In genomic region chr1:83808536-83808935, GRCh38 we compare ENCODE assay signal across 2 cellular contexts.
A peak's percentile ranks its signal among the peaks of the same experiment; 100 is the strongest.
TF ChIP-seq lines count a peak whose summit lies in the region.

No MANE protein-coding gene starts in this region.

TF ChIP-seq in liver, 16 proteins besides CTCF, POLR2A, EP300 and RAD21 (continued from another document):
- TF ChIP-seq, protein P1, sequence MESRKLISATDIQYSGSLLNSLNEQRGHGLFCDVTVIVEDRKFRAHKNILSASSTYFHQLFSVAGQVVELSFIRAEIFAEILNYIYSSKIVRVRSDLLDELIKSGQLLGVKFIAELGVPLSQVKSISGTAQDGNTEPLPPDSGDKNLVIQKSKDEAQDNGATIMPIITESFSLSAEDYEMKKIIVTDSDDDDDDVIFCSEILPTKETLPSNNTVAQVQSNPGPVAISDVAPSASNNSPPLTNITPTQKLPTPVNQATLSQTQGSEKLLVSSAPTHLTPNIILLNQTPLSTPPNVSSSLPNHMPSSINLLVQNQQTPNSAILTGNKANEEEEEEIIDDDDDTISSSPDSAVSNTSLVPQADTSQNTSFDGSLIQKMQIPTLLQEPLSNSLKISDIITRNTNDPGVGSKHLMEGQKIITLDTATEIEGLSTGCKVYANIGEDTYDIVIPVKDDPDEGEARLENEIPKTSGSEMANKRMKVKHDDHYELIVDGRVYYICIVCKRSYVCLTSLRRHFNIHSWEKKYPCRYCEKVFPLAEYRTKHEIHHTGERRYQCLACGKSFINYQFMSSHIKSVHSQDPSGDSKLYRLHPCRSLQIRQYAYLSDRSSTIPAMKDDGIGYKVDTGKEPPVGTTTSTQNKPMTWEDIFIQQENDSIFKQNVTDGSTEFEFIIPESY (IDR thresholded peaks at IDR 0.05), result no peak
- TF ChIP-seq GABPA (IDR thresholded peaks at IDR 0.05 in 1 of 2, conservative IDR thresholded peaks at IDR 0.05 in 1 of 2), result no peak
- peak; percentile 41 for TF ChIP-seq HNF4G (IDR thresholded peaks at IDR 0.05)
- TF ChIP-seq JUND (IDR thresholded peaks at IDR 0.05), result no peak
- TF ChIP-seq FOXA1 (IDR thresholded peaks at IDR 0.05), result no peak

TF ChIP-seq in HepG2, 621 proteins besides CTCF, POLR2A, EP300 and RAD21 (continued from another document):
- TF ChIP-seq IKZF5 (CRISPR knock-in tag; IDR thresholded peaks at IDR 0.05) (no peak), ZFX (CRISPR knock-in tag; IDR thresholded peaks at IDR 0.05; ENCODE audit: low read depth) (no peak), ZBTB37 (CRISPR knock-in tag; IDR thresholded peaks at IDR 0.05) (no peak), AKAP8 (CRISPR knock-in tag; IDR thresholded peaks at IDR 0.05) (no peak), SRSF4 (IDR thresholded peaks at IDR 0.05; ENCODE audit: low read depth, low read length, poor library complexity, severe bottlenecking) (no peak), PAX8 (CRISPR knock-in tag; IDR thresholded peaks at IDR 0.05; ENCODE audit: borderline replicate concordance) (no peak), TOE1 (CRISPR knock-in tag; IDR thresholded peaks at IDR 0.05) (no peak), SIX1 (CRISPR knock-in tag; IDR thresholded peaks at IDR 0.05; ENCODE audit: borderline replicate concordance) (no peak), ZNF720 (CRISPR knock-in tag; IDR thresholded peaks at IDR 0.05) (no peak), ZNF773 (CRISPR knock-in tag; IDR thresholded peaks at IDR 0.05; ENCODE audit: borderline replicate concordance) (no peak)
- TF ChIP-seq, protein P2, sequence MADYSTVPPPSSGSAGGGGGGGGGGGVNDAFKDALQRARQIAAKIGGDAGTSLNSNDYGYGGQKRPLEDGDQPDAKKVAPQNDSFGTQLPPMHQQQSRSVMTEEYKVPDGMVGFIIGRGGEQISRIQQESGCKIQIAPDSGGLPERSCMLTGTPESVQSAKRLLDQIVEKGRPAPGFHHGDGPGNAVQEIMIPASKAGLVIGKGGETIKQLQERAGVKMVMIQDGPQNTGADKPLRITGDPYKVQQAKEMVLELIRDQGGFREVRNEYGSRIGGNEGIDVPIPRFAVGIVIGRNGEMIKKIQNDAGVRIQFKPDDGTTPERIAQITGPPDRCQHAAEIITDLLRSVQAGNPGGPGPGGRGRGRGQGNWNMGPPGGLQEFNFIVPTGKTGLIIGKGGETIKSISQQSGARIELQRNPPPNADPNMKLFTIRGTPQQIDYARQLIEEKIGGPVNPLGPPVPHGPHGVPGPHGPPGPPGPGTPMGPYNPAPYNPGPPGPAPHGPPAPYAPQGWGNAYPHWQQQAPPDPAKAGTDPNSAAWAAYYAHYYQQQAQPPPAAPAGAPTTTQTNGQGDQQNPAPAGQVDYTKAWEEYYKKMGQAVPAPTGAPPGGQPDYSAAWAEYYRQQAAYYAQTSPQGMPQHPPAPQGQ (CRISPR knock-in tag; IDR thresholded peaks at IDR 0.05; ENCODE audit: borderline replicate concordance), result no peak
- TF ChIP-seq, protein P3, sequence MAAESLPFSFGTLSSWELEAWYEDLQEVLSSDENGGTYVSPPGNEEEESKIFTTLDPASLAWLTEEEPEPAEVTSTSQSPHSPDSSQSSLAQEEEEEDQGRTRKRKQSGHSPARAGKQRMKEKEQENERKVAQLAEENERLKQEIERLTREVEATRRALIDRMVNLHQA (CRISPR knock-in tag; IDR thresholded peaks at IDR 0.05), result no peak
